Comparison of ENCODE assay signal across 8 cellular contexts in genomic region chr6:146613947-146614346, GRCh38. TPM values are rescaled to one million over a fixed set of nuclear protein-coding genes. Genes with fewer than 3 reads are reported as not detected.
"Had no signal": no experiment of that assay in that cellular context is flagged by ENCODE, and none has a peak within 500 bp of the region (broad histone marks: within the 10 kb centered on the region; RNA-seq: fewer than 3 reads in every experiment).

No MANE protein-coding gene starts in this region.

- H3K27ac ChIP-seq: HL-60 had no signal

- FAIRE-seq: HTR-8/SVneo had no signal

- DNase-seq: IMR-90, KBM-7, KG1 had no signal

RNA-seq across cellular contexts. Expression of gene ADGB, which starts 15.2 kb away (rescaled TPM):
- total RNA-seq: HT-29, HT1080, IMR-90 had no signal
- polyA plus RNA-seq: IgD-negative memory B cell, IMR-90 had no signal
